Comparison of ENCODE assay signal across 1 cellular context in the genomic region with DNA sequence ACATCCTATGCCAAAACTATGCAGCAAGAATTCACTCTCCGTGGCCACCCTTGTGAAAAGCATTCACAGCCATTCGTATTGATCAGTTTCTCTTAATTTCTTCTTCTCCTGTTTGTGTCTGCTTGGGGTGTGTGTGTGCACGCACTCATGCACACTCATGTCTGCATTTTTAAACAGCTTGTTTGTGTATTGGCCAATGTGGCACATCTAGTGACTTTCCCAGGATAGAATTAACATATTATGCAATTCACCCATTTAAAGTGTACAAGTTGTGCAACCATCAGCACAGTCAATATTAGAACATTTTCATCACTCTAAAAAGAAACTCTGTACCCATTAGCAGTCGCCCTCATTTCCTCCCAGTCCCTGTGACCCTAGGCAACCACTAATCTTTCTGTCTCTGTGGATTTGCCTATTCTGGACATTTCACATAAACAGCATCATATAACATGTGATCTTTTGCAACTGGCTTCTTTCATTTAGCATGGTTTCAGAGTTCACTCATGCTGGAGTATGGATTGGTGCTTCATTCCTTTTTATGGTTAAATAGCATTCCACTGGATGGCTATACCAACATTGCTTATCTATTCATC.
TF ChIP-seq lines count a peak whose summit lies in the region.

No MANE protein-coding gene starts in this region.

TF ChIP-seq in HepG2, 621 proteins besides CTCF, POLR2A, EP300 and RAD21 (continued from another document and continues in another):
- TF ChIP-seq RXRA (CRISPR knock-in tag; IDR thresholded peaks at IDR 0.05) = no peak; the same call in 1 of the 2 replicates
- no peak for TF ChIP-seq YEATS4 (CRISPR knock-in tag; IDR thresholded peaks at IDR 0.05; ENCODE audit: borderline replicate concordance)
- TF ChIP-seq, protein P1, sequence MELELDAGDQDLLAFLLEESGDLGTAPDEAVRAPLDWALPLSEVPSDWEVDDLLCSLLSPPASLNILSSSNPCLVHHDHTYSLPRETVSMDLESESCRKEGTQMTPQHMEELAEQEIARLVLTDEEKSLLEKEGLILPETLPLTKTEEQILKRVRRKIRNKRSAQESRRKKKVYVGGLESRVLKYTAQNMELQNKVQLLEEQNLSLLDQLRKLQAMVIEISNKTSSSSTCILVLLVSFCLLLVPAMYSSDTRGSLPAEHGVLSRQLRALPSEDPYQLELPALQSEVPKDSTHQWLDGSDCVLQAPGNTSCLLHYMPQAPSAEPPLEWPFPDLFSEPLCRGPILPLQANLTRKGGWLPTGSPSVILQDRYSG (CRISPR knock-in tag; IDR thresholded peaks at IDR 0.05) = no peak
- TF ChIP-seq NR3C1 (CRISPR knock-in tag; IDR thresholded peaks at IDR 0.05) = no peak
- no peak for TF ChIP-seq FLYWCH1 (CRISPR knock-in tag; IDR thresholded peaks at IDR 0.05)
- TF ChIP-seq ZNF7 (CRISPR knock-in tag; IDR thresholded peaks at IDR 0.05) = peak; percentile 95
- no peak for TF ChIP-seq ZNF431 (CRISPR knock-in tag; IDR thresholded peaks at IDR 0.05; ENCODE audit: borderline replicate concordance, low read depth)
- peak; percentile 58; the same call in 1 of the 2 replicates for TF ChIP-seq ZNF468 (CRISPR knock-in tag; IDR thresholded peaks at IDR 0.05)
- TF ChIP-seq SALL2 (CRISPR knock-in tag; IDR thresholded peaks at IDR 0.05) = no peak
- TF ChIP-seq TOE1 (CRISPR knock-in tag; IDR thresholded peaks at IDR 0.05) = peak; percentile 81; the same call in 1 of the 2 replicates
- TF ChIP-seq ZSCAN21 (CRISPR knock-in tag; IDR thresholded peaks at IDR 0.05; ENCODE audit: borderline replicate concordance) = no peak
- TF ChIP-seq ZNF83 (CRISPR knock-in tag; IDR thresholded peaks at IDR 0.05; ENCODE audit: borderline replicate concordance) = no peak
- TF ChIP-seq ZNF724P (CRISPR knock-in tag; IDR thresholded peaks at IDR 0.05; ENCODE audit: borderline replicate concordance) = no peak
- TF ChIP-seq POGK (CRISPR knock-in tag; conservative IDR thresholded peaks at IDR 0.05) = peak; percentile 55; the same call in 1 of the 2 replicates
- TF ChIP-seq THAP9 (CRISPR knock-in tag; IDR thresholded peaks at IDR 0.05; ENCODE audit: borderline replicate concordance) = no peak
- no peak for TF ChIP-seq ZXDC (CRISPR knock-in tag; IDR thresholded peaks at IDR 0.05)
- TF ChIP-seq SMARCE1 (IDR thresholded peaks at IDR 0.05; ENCODE audit: borderline replicate concordance) = no peak
- no peak for TF ChIP-seq ZNF567 (CRISPR knock-in tag; IDR thresholded peaks at IDR 0.05; ENCODE audit: borderline replicate concordance)
- TF ChIP-seq, protein P2, sequence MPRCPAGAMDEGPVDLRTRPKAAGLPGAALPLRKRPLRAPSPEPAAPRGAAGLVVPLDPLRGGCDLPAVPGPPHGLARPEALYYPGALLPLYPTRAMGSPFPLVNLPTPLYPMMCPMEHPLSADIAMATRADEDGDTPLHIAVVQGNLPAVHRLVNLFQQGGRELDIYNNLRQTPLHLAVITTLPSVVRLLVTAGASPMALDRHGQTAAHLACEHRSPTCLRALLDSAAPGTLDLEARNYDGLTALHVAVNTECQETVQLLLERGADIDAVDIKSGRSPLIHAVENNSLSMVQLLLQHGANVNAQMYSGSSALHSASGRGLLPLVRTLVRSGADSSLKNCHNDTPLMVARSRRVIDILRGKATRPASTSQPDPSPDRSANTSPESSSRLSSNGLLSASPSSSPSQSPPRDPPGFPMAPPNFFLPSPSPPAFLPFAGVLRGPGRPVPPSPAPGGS (CRISPR knock-in tag; IDR thresholded peaks at IDR 0.05) = no peak; the same call in 1 of the 2 replicates
- TF ChIP-seq, protein P3, sequence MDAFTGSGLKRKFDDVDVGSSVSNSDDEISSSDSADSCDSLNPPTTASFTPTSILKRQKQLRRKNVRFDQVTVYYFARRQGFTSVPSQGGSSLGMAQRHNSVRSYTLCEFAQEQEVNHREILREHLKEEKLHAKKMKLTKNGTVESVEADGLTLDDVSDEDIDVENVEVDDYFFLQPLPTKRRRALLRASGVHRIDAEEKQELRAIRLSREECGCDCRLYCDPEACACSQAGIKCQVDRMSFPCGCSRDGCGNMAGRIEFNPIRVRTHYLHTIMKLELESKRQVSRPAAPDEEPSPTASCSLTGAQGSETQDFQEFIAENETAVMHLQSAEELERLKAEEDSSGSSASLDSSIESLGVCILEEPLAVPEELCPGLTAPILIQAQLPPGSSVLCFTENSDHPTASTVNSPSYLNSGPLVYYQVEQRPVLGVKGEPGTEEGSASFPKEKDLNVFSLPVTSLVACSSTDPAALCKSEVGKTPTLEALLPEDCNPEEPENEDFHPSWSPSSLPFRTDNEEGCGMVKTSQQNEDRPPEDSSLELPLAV (CRISPR knock-in tag; conservative IDR thresholded peaks at IDR 0.05; ENCODE audit: low read depth) = 0 out of 2 replicates have a peak, but pooled peaks have one; percentile 37
- no peak for TF ChIP-seq KLF15 (CRISPR knock-in tag; IDR thresholded peaks at IDR 0.05; ENCODE audit: borderline replicate concordance)
- TF ChIP-seq SIN3B (IDR thresholded peaks at IDR 0.05; ENCODE audit: low read length) = no peak
- TF ChIP-seq, protein P4, sequence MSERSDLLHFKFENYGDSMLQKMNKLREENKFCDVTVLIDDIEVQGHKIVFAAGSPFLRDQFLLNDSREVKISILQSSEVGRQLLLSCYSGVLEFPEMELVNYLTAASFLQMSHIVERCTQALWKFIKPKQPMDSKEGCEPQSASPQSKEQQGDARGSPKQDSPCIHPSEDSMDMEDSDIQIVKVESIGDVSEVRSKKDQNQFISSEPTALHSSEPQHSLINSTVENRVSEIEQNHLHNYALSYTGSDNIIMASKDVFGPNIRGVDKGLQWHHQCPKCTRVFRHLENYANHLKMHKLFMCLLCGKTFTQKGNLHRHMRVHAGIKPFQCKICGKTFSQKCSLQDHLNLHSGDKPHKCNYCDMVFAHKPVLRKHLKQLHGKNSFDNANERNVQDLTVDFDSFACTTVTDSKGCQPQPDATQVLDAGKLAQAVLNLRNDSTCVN (CRISPR knock-in tag; IDR thresholded peaks at IDR 0.05; ENCODE audit: borderline replicate concordance) = no peak
- 0 out of 2 replicates have a peak, but pooled peaks have one; percentile 36 for TF ChIP-seq RFX3 (CRISPR knock-in tag; IDR thresholded peaks at IDR 0.05)
- TF ChIP-seq TRAFD1 (CRISPR knock-in tag; IDR thresholded peaks at IDR 0.05; ENCODE audit: borderline replicate concordance) = no peak
- TF ChIP-seq ATRX (CRISPR knock-in tag; IDR thresholded peaks at IDR 0.05; ENCODE audit: borderline replicate concordance) = no peak
- no peak for TF ChIP-seq ZNF75D (CRISPR knock-in tag; IDR thresholded peaks at IDR 0.05; ENCODE audit: borderline replicate concordance)
- peak; percentile 90 for TF ChIP-seq ZNF670 (CRISPR knock-in tag; IDR thresholded peaks at IDR 0.05; ENCODE audit: borderline replicate concordance)
- TF ChIP-seq LBX2 (CRISPR knock-in tag; IDR thresholded peaks at IDR 0.05; ENCODE audit: borderline replicate concordance) = no peak
- no peak for TF ChIP-seq HOXA5 (CRISPR knock-in tag; IDR thresholded peaks at IDR 0.05)
- peak; percentile 87 for TF ChIP-seq ZMYM4 (CRISPR knock-in tag; IDR thresholded peaks at IDR 0.05)
- no peak for TF ChIP-seq PREB (CRISPR knock-in tag; IDR thresholded peaks at IDR 0.05)
- no peak for TF ChIP-seq CREB1 (IDR thresholded peaks at IDR 0.05)
- peak; percentile 78 for TF ChIP-seq CREB1 (CRISPR knock-in tag; IDR thresholded peaks at IDR 0.05)
- TF ChIP-seq TBX3 (IDR thresholded peaks at IDR 0.05; ENCODE audit: borderline replicate concordance) = peak; percentile 70; the same call in 1 of the 2 replicates
- TF ChIP-seq ZNF501 (CRISPR knock-in tag; IDR thresholded peaks at IDR 0.05) = no peak
- TF ChIP-seq HOXD1 (CRISPR knock-in tag; IDR thresholded peaks at IDR 0.05) = no peak
- TF ChIP-seq WIZ (CRISPR knock-in tag; IDR thresholded peaks at IDR 0.05) = no peak
- TF ChIP-seq JDP2 (CRISPR knock-in tag; IDR thresholded peaks at IDR 0.05; ENCODE audit: borderline replicate concordance) = no peak
- TF ChIP-seq, protein P5, sequence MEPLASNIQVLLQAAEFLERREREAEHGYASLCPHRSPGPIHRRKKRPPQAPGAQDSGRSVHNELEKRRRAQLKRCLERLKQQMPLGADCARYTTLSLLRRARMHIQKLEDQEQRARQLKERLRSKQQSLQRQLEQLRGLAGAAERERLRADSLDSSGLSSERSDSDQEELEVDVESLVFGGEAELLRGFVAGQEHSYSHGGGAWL (CRISPR knock-in tag; IDR thresholded peaks at IDR 0.05) = no peak
- no peak for TF ChIP-seq ZNF607 (CRISPR knock-in tag; IDR thresholded peaks at IDR 0.05; ENCODE audit: borderline replicate concordance)
- TF ChIP-seq, protein P6, sequence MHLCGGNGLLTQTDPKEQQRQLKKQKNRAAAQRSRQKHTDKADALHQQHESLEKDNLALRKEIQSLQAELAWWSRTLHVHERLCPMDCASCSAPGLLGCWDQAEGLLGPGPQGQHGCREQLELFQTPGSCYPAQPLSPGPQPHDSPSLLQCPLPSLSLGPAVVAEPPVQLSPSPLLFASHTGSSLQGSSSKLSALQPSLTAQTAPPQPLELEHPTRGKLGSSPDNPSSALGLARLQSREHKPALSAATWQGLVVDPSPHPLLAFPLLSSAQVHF (CRISPR knock-in tag; IDR thresholded peaks at IDR 0.05) = no peak
- TF ChIP-seq ZNF296 (CRISPR knock-in tag; conservative IDR thresholded peaks at IDR 0.05) = no peak
- no peak for TF ChIP-seq ZNF530 (CRISPR knock-in tag; IDR thresholded peaks at IDR 0.05; ENCODE audit: low read depth)
- TF ChIP-seq ZNF124 (CRISPR knock-in tag; IDR thresholded peaks at IDR 0.05) = peak; percentile 96
- TF ChIP-seq EED (CRISPR knock-in tag; IDR thresholded peaks at IDR 0.05) = no peak
